25 cellular contexts compared by ENCODE assay signal in the genomic region with DNA sequence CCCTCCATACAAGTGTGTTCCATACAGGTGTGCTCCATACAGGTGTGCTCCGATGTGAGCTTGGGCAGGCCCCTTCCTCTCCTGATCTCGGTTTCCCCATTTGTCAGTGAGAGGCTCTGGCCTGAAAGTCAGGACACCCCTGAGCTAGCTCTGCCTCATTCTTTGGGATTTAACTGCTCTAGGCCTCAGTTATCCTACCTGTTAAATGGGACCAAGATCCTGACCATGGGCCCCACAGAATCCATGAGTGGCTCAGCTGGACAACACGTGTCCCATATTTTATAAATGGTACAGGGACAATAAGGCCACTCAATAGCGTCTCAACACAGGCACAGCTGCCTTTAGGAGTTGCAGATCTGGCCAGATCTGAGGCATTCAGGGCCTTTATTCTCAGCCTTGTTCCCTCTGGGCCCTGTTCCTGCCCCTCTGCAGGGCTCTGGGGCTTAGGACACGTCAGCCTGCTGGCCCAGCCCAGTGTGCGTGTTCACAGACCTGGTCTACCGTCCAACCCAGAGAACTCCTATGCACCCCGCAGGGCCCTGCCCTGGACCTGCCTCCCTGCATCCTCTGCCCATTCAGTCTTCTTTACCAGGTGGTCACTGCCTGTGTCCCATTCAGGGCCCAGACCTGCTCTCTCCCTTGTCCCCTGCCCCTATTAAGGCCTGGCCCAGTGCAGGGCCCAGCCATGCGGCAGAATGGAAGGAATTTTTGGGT. TPM values are rescaled to one million over a fixed set of nuclear protein-coding genes. Genes with fewer than 3 reads are reported as not detected.
DNase-seq lines count a peak whose midpoint lies in the region; FAIRE-seq and TF ChIP-seq lines count a peak whose summit lies in the region.
"Had no signal": no experiment of that assay in that cellular context is flagged by ENCODE, and none has a peak within 500 bp of the region (broad histone marks: within the 10 kb centered on the region; RNA-seq: fewer than 3 reads in every experiment).

No MANE protein-coding gene starts in this region.

- CTCF ChIA-PET in HEK293 (lab: Yijun Ruan, JAX): no interaction called here
- CTCF ChIA-PET in activated CD4-positive, alpha-beta memory T cell treated with anti-CD3 and anti-CD28 coated beads for 36 hours (lab: Charles Lee): interaction anchor here (1.7 kb wide), 1 partner anchor 7 kb away, joined by 5 read pairs; no protein-coding TSS in a partner anchor

- DNase-seq in GM13976 (ENCODE audit: low spot score) (peak; percentile 12), mesenchymal stem cell (no peak), urothelium cell line (ENCODE audit: low spot score) (no peak), HAP-1 (ENCODE audit: low spot score in 2 of 2) (no peak)
- no peak for DNase-seq in activated CD4-positive, alpha-beta memory T cell treated with anti-CD3 and anti-CD28 coated beads for 36 hours
- DNase-seq: ACHN; BE2C; C1 segment of cervical spinal cord; CD4-positive, CD25-positive, alpha-beta regulatory T cell; CD8-positive, alpha-beta memory T cell; COR-L47; DMS 273 treated with DMSO at 0.1 percent for 48 hours; DMS53; DND-41; EL; HCEC 1CT; HFFc6 had no signal

- TF ChIP-seq CTCF in GM13976 (IDR thresholded peaks at IDR 0.05; ENCODE audit: borderline replicate concordance, control extremely low read depth, extremely low read depth, insufficient read depth, missing control alignments): no peak
- TF ChIP-seq CTCF in HEK293 (tag by site-specific recombination; IDR thresholded peaks at IDR 0.05): no peak

- peaks cover 15 to 21% of the 10 kb centered on the region in 2 experiments for H3K27me3 ChIP-seq in mesenchymal stem cell (ENCODE audit: control insufficient read depth in 1 of 2, insufficient read depth in 1 of 2, low read length in 2 of 2)
- H3K27me3 ChIP-seq in HAP-1 (ENCODE audit: low read depth): no peaks in the 10 kb centered on the region
- H3K27me3 ChIP-seq: BE2C had no signal

- no peaks in the 10 kb centered on the region for H3K9me3 Mint-ChIP-seq in activated CD4-positive, alpha-beta memory T cell treated with anti-CD3 and anti-CD28 coated beads for 36 hours
- H3K9me3 Mint-ChIP-seq: CD8-positive, alpha-beta memory T cell; HFFc6; IgD-negative memory B cell had no signal

- H3K14ac ChIP-seq in mesenchymal stem cell (ENCODE audit: low read length in 2 of 2): no peak overlapping the region

- H3K9me3 ChIP-seq in HEK293 (ENCODE audit: control insufficient read depth, insufficient read depth, low read depth, low read length) (no peaks in the 10 kb centered on the region), mesenchymal stem cell (ENCODE audit: control insufficient read depth, low read length) (no peaks in the 10 kb centered on the region), HAP-1 (no peaks in the 10 kb centered on the region)
- H3K9me3 ChIP-seq: BE2C had no signal

- H2AK5ac ChIP-seq in mesenchymal stem cell (ENCODE audit: low read length, severe bottlenecking): no peak overlapping the region

- H3K36me3 ChIP-seq in HEK293 (ENCODE audit: control insufficient read depth in 2 of 2, insufficient read depth in 1 of 2, low read length in 2 of 2) (no peaks in the 10 kb centered on the region), mesenchymal stem cell (ENCODE audit: control insufficient read depth in 1 of 2, insufficient read depth in 2 of 2, low read depth in 1 of 2, low read length in 2 of 2) (no peaks in the 10 kb centered on the region), HAP-1 (replicated peaks) (no peaks in the 10 kb centered on the region)
- H3K36me3 ChIP-seq: BE2C had no signal

- H4K8ac ChIP-seq in mesenchymal stem cell (ENCODE audit: low read length): no peak overlapping the region

- FAIRE-seq in urothelium cell line (lab: Jason Lieb, UNC): peak; percentile 67
- FAIRE-seq: A204.1, GM12878, GM19239, H1, HTR-8/SVneo had no signal

- no peak overlapping the region for H2BK5ac ChIP-seq in mesenchymal stem cell (ENCODE audit: low read depth, low read length, poor library complexity, severe bottlenecking)

- no peak overlapping the region for H3K18ac ChIP-seq in mesenchymal stem cell (ENCODE audit: low read depth in 1 of 2, low read length in 2 of 2)

- H3K27ac ChIP-seq in HEK293 (ENCODE audit: extremely low read depth, low read depth, low read length) (no peak overlapping the region), mesenchymal stem cell (ENCODE audit: low read length, poor library complexity, severe bottlenecking) (no peak overlapping the region)

- H3K4me3 Mint-ChIP-seq in activated CD4-positive, alpha-beta memory T cell treated with anti-CD3 and anti-CD28 coated beads for 36 hours: no peak overlapping the region
- H3K4me3 Mint-ChIP-seq: CD4-positive, CD25-positive, alpha-beta regulatory T cell; CD8-positive, alpha-beta memory T cell; HFFc6; IgD-negative memory B cell had no signal

- H2BK15ac ChIP-seq in mesenchymal stem cell (ENCODE audit: low read depth, poor library complexity, severe bottlenecking): no peak overlapping the region

- H3K36me3 Mint-ChIP-seq in activated CD4-positive, alpha-beta memory T cell treated with anti-CD3 and anti-CD28 coated beads for 36 hours: no peaks in the 10 kb centered on the region
- H3K36me3 Mint-ChIP-seq: CD4-positive, CD25-positive, alpha-beta regulatory T cell; CD8-positive, alpha-beta memory T cell; IgD-negative memory B cell had no signal

- no peak overlapping the region for H2BK12ac ChIP-seq in mesenchymal stem cell (ENCODE audit: low read length in 2 of 2)

- H3K4me2 ChIP-seq in mesenchymal stem cell (ENCODE audit: low read length, poor library complexity, severe bottlenecking): no peak overlapping the region

- H2BK120ac ChIP-seq in mesenchymal stem cell (ENCODE audit: low read depth, low read length): no peak overlapping the region

- H3K4me3 ChIP-seq in HEK293 (ENCODE audit: low read depth, low read length) (no peak overlapping the region), mesenchymal stem cell (ENCODE audit: insufficient read depth in 1 of 2, low read depth in 1 of 2, low read length in 2 of 2) (no peak overlapping the region), HAP-1 (no peak overlapping the region)
- H3K4me3 ChIP-seq: GM12878 had no signal

- no peak overlapping the region for H3K27ac Mint-ChIP-seq in activated CD4-positive, alpha-beta memory T cell treated with anti-CD3 and anti-CD28 coated beads for 36 hours
- H3K27ac Mint-ChIP-seq: CD4-positive, CD25-positive, alpha-beta regulatory T cell; CD8-positive, alpha-beta memory T cell; HFFc6; IgD-negative memory B cell had no signal

- H3K9ac ChIP-seq in mesenchymal stem cell (ENCODE audit: low read length): no peak overlapping the region

- H3K23ac ChIP-seq in mesenchymal stem cell (ENCODE audit: low read length in 2 of 2): no peak overlapping the region

- intact Hi-C loops in activated CD4-positive, alpha-beta memory T cell treated with anti-CD3 and anti-CD28 coated beads for 36 hours (cut with micrococcal nuclease): no loop called here

- no peak overlapping the region for H3K4ac ChIP-seq in mesenchymal stem cell (ENCODE audit: low read depth in 1 of 2, low read length in 2 of 2)

- H3K27me3 Mint-ChIP-seq in activated CD4-positive, alpha-beta memory T cell treated with anti-CD3 and anti-CD28 coated beads for 36 hours: no peaks in the 10 kb centered on the region

- peak overlapping the region; percentile 15 for H4K91ac ChIP-seq in mesenchymal stem cell (ENCODE audit: low read length)

- H3K4me1 Mint-ChIP-seq in activated CD4-positive, alpha-beta memory T cell treated with anti-CD3 and anti-CD28 coated beads for 36 hours (ENCODE audit: low read depth): peaks cover under 1% of the 10 kb centered on the region
- H3K4me1 Mint-ChIP-seq: CD4-positive, CD25-positive, alpha-beta regulatory T cell; CD8-positive, alpha-beta memory T cell; IgD-negative memory B cell had no signal

- in situ Hi-C loops in GM13976 (cut with MboI; ENCODE audit: low sequenced_read_pairs, unreplicated experiment): no loop called here
- in situ Hi-C loops in HAP-1 (cut with MboI; ENCODE audit: low sequenced_read_pairs): loop anchor here (5.0 to 10.0 kb wide), 2 partner anchors 54 to 1833 kb away; no protein-coding TSS in a partner anchor

- no peaks in the 10 kb centered on the region for H3K79me1 ChIP-seq in mesenchymal stem cell (replicated peaks; ENCODE audit: low read length, poor library complexity, severe bottlenecking)

- no peaks in the 10 kb centered on the region for H3K4me1 ChIP-seq in HEK293 (ENCODE audit: control insufficient read depth, insufficient read depth, low read length)
- H3K4me1 ChIP-seq in mesenchymal stem cell (ENCODE audit: control insufficient read depth, insufficient read depth, low read depth, low read length): no peaks in the 10 kb centered on the region
- H3K4me1 ChIP-seq in HAP-1: no peaks in the 10 kb centered on the region
- H3K4me1 ChIP-seq: BE2C had no signal

- POLR2A ChIA-PET in HEK293 (lab: Yijun Ruan, JAX): no interaction called here
- POLR2A ChIA-PET in activated CD4-positive, alpha-beta memory T cell treated with anti-CD3 and anti-CD28 coated beads for 36 hours (lab: Charles Lee): no interaction called here

- no peak overlapping the region for H2AFZ ChIP-seq in mesenchymal stem cell (ENCODE audit: low read depth, low read length)

- 88% methylated on average over 8 of the region's 9 CpGs for WGBS in mesenchymal stem cell

TF ChIP-seq in HEK293, 187 proteins besides CTCF, POLR2A, EP300 and RAD21:
- TF ChIP-seq HOXA7 (CRISPR knock-in tag; IDR thresholded peaks at IDR 0.05; ENCODE audit: borderline replicate concordance) (no peak), ZFP3 (tag by site-specific recombination; IDR thresholded peaks at IDR 0.05; ENCODE audit: low read depth) (peak; percentile 86), ZNF624 (tag by site-specific recombination; IDR thresholded peaks at IDR 0.05) (no peak), ZNF10 (tag by site-specific recombination; IDR thresholded peaks at IDR 0.05) (no peak), ZBTB21 (tag by site-specific recombination; IDR thresholded peaks at IDR 0.05) (no peak)

RNA-seq across cellular contexts. Expression of gene IGLL1, which starts 18.9 kb away (rescaled TPM):
- polyA plus RNA-seq in mesenchymal stem cell (2013, experiment 1 of 2): not detected
- polyA plus RNA-seq in mesenchymal stem cell (2013, experiment 2 of 2): not detected
- not detected for total RNA-seq in activated CD4-positive, alpha-beta memory T cell treated with anti-CD3 and anti-CD28 coated beads for 36 hours
- total RNA-seq: CD4-positive, CD25-positive, alpha-beta regulatory T cell; CD8-positive, alpha-beta memory T cell; G401; GM12878; H1; HFFc6 had no signal
- polyA plus RNA-seq: CD4-positive, CD25-positive, alpha-beta regulatory T cell; CD8-positive, alpha-beta memory T cell; GM12878; H1; IgD-negative memory B cell had no signal

RNA-seq across cellular contexts. Expression of gene DRICH1, which starts 33.2 kb away (rescaled TPM):
- 0.11 TPM for polyA plus RNA-seq in mesenchymal stem cell (2013, experiment 1 of 2)
- 0.07 TPM for polyA plus RNA-seq in mesenchymal stem cell (2013, experiment 2 of 2)
- total RNA-seq in activated CD4-positive, alpha-beta memory T cell treated with anti-CD3 and anti-CD28 coated beads for 36 hours: under 1 TPM; 0.36 to 0.62 TPM
- total RNA-seq: CD4-positive, CD25-positive, alpha-beta regulatory T cell; G401; GM12878 had no signal
- polyA plus RNA-seq: CD8-positive, alpha-beta memory T cell; GM12878; IgD-negative memory B cell had no signal
